30 cellular contexts compared by ENCODE assay signal in genomic region chr9:114854736-114855355, GRCh38. TPM values are rescaled to one million over a fixed set of nuclear protein-coding genes. Genes with fewer than 3 reads are reported as not detected.
"Had no signal": no experiment of that assay in that cellular context is flagged by ENCODE, and none has a peak within 500 bp of the region (broad histone marks: within the 10 kb centered on the region; RNA-seq: fewer than 3 reads in every experiment).

No MANE protein-coding gene starts in this region.

- H3K9me3 ChIP-seq: SJSA1 had no signal

- H3K27me3 ChIP-seq: SJSA1 had no signal

- H3K4me3 ChIP-seq: SJSA1 had no signal

- FAIRE-seq: bronchial epithelial cell had no signal

- H3K27ac ChIP-seq: SJSA1, WERI-Rb-1 had no signal

- DNase-seq: activated CD4-positive, alpha-beta memory T cell treated with anti-CD3 and anti-CD28 coated beads, Interleukin-2, amount 10 ng/mL, durations not matched to agents 7 days and 5 days; activated CD4-positive, alpha-beta T cell treated with anti-CD3 and anti-CD28 coated beads for 1 hour; activated CD4-positive, alpha-beta T cell treated with anti-CD3 and anti-CD28 coated beads for 48 hours; activated CD4-positive, CD25-positive, alpha-beta regulatory T cell; activated CD8-positive, alpha-beta memory T cell treated with anti-CD3 and anti-CD28 coated beads for 24 hours; activated CD8-positive, alpha-beta memory T cell treated with anti-CD3 and anti-CD28 coated beads, Interleukin-2, amount 10 ng/mL, durations not matched to agents 7 days and 5 days; activated CD8-positive, alpha-beta memory T cell treated with anti-CD3 and anti-CD28 coated beads, Interleukin-2, amount 50 U/mL, for 48 hours; activated effector memory CD4-positive, alpha-beta T cell treated with Interleukin-2 at 50 U/mL for 16 hours; activated naive CD4-positive, alpha-beta T cell treated with anti-CD3 and anti-CD28 coated beads, Interleukin-2, amount 10 ng/mL, durations not matched to agents 7 days and 5 days; activated naive CD8-positive, alpha-beta T cell treated with anti-CD3 and anti-CD28 coated beads, Interleukin-2, amount 50 U/mL, for 24 hours; activated T-cell treated with anti-CD3 and anti-CD28 coated beads, Interleukin-2, amount 50 U/mL, for 48 hours; anterior cingulate cortex; Karpas-422; NCI-H1105 treated with DMSO at 0.1 percent for 48 hours; NCI-H1436; NCI-H1694; NCI-H1930; NCI-H2081 treated with DMSO at 0.1 percent for 48 hours; NCI-H345; NCI-H524 treated with DMSO at 0.1 percent for 48 hours; SHP77 treated with DMSO at 0.1 percent for 48 hours; SW 1271; T-helper 1 cell; T-helper 2 cell; T-helper 9 cell; WERI-Rb-1 had no signal

- H3K4me1 ChIP-seq: SJSA1 had no signal

- ATAC-seq: activated CD8-positive, alpha-beta memory T cell treated with anti-CD3 and anti-CD28 coated beads, Interleukin-2, amount 10 ng/mL, durations not matched to agents 7 days and 5 days; activated naive CD8-positive, alpha-beta T cell treated with anti-CD3 and anti-CD28 coated beads, Interleukin-2, amount 50 U/mL, for 24 hours; Panc1 had no signal

- H3K36me3 ChIP-seq: SJSA1, WERI-Rb-1 had no signal

RNA-seq across cellular contexts. Expression of gene TNFSF15, which starts 49.0 kb away (rescaled TPM):
- total RNA-seq: bronchial epithelial cell, NCI-H460, SJSA1 had no signal
